2 cellular contexts compared by ENCODE assay signal in genomic region chr5:74641014-74641777, GRCh38.
TF ChIP-seq lines count a peak whose summit lies in the region.

No MANE protein-coding gene starts in this region.

TF ChIP-seq in HCT116, 20 proteins besides CTCF, POLR2A, EP300 and RAD21:
- peak; percentile 31; the same call in 1 of the 2 replicates for TF ChIP-seq POLR2AphosphoS5 (IDR thresholded peaks at IDR 0.05; ENCODE audit: low read depth, low read length)
- TF ChIP-seq ATF3 (IDR thresholded peaks at IDR 0.05), result no peak
- TF ChIP-seq TCF7L2 (IDR thresholded peaks at IDR 0.05; ENCODE audit: borderline replicate concordance, extremely low read depth, insufficient read depth, insufficient read length), result peak; percentile 28
- TF ChIP-seq CEBPB (IDR thresholded peaks at IDR 0.05; ENCODE audit: low read depth), result no peak
- TF ChIP-seq MAX (IDR thresholded peaks at IDR 0.05), result peak; percentile 68
- TF ChIP-seq CBX3 (IDR thresholded peaks at IDR 0.05; ENCODE audit: low read depth), result peak; percentile 44; the same call in 1 of the 2 replicates

TF ChIP-seq in H1, 55 proteins besides CTCF, POLR2A, EP300 and RAD21:
- no peak for TF ChIP-seq SP2 (IDR thresholded peaks at IDR 0.05; ENCODE audit: low read length)
- no peak for TF ChIP-seq KDM1A (IDR thresholded peaks at IDR 0.05; ENCODE audit: borderline replicate concordance, low read length)
- TF ChIP-seq KDM5A (IDR thresholded peaks at IDR 0.05; ENCODE audit: low read length), result no peak
- TF ChIP-seq USF2 (IDR thresholded peaks at IDR 0.05; ENCODE audit: low read length), result peak; percentile 60
- TF ChIP-seq TAF1 (IDR thresholded peaks at IDR 0.05; ENCODE audit: low read depth, low read length), result no peak
- TF ChIP-seq BRCA1 (IDR thresholded peaks at IDR 0.05; ENCODE audit: low read depth, low read length), result no peak
- TF ChIP-seq E2F6 (IDR thresholded peaks at IDR 0.05), result no peak
- no peak for TF ChIP-seq JUND (IDR thresholded peaks at IDR 0.05; ENCODE audit: low read length)
- no peak for TF ChIP-seq EGR1 (IDR thresholded peaks at IDR 0.05; ENCODE audit: borderline replicate concordance, low read depth, low read length)
- peak in 1 of 2 experiments; percentile 46; a peak in 1 of 4 replicates for TF ChIP-seq SIN3A (conservative IDR thresholded peaks at IDR 0.05 in 1 of 2, IDR thresholded peaks at IDR 0.05 in 1 of 2; ENCODE audit: low read depth in 1 of 2, low read length in 2 of 2)
- TF ChIP-seq BCL11A (IDR thresholded peaks at IDR 0.05; ENCODE audit: low read depth in 2 of 2, low read length in 2 of 2), result no peak
- TF ChIP-seq RBBP5 (IDR thresholded peaks at IDR 0.05; ENCODE audit: borderline replicate concordance, low read depth, low read length), result peak; percentile 1; the same call in 1 of the 2 replicates
- peak; percentile 76 for TF ChIP-seq MAX (IDR thresholded peaks at IDR 0.05)
- TF ChIP-seq KDM4A (IDR thresholded peaks at IDR 0.05; ENCODE audit: low read depth, low read length, severe bottlenecking), result peak; percentile 56
- no peak for TF ChIP-seq CBX5 (IDR thresholded peaks at IDR 0.05; ENCODE audit: low read depth, low read length)
- no peak for TF ChIP-seq TAF7 (optimal IDR thresholded peaks at IDR 0.05; ENCODE audit: borderline replicate concordance, low read depth, low read length)
- no peak for TF ChIP-seq EZH2 (IDR thresholded peaks at IDR 0.05; ENCODE audit: low read depth, low read length, severe bottlenecking)
- no peak for TF ChIP-seq SRF (IDR thresholded peaks at IDR 0.05; ENCODE audit: low read depth, low read length)
- no peak for TF ChIP-seq ATF2 (IDR thresholded peaks at IDR 0.05; ENCODE audit: low read length)
- TF ChIP-seq POLR2AphosphoS5 (IDR thresholded peaks at IDR 0.05; ENCODE audit: low read depth, low read length), result no peak
- no peak for TF ChIP-seq HDAC6 (IDR thresholded peaks at IDR 0.05; ENCODE audit: low read depth, low read length)
- TF ChIP-seq CTBP2 (IDR thresholded peaks at IDR 0.05; ENCODE audit: borderline replicate concordance, insufficient read depth, insufficient read length, low read length), result no peak
- peak in 1 of 2 experiments; percentile 90; a peak in 1 of 4 replicates for TF ChIP-seq HDAC2 (IDR thresholded peaks at IDR 0.05; ENCODE audit: borderline replicate concordance in 1 of 2, low read depth in 2 of 2, low read length in 2 of 2)
- TF ChIP-seq TBP (IDR thresholded peaks at IDR 0.05; ENCODE audit: low read depth, low read length), result no peak
- peak; percentile 41 for TF ChIP-seq ASH2L (IDR thresholded peaks at IDR 0.05; ENCODE audit: low read length)
